Comparison of ENCODE assay signal across 8 cellular contexts in the genomic region with DNA sequence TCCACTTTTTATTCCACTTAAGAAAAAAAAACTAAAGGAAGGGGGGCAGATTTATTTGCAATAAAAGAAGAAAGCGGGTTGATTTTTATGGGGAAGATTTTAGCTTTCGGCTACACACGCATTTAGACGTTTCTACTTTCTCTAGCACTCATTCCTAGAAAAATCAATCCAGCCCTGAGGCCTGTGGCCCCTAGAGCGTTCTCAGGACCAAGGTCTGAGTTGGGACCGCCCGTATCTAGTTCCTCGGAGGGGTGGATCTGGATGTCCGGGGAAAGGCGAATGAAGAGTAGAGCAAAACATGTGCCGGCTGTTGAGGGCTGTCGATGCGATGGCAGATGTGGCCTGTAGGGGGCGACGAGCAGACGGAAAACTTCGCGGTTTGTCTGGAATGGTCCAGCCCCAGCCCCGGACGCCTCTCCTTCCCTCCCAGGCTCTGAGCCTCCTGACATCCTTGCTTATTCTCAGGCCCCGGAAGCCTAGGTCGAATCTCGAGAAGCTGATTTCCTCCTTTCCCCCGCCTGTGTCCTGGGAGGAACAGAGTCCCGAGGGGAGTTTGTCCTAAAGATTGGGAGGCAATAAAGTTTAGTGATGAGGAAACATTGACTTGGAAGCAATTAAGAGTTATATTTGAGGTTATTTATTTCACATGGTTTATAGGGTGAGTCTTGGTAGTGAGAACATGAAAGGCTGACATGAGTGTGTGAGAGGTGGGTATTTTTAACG. TPM values are rescaled to one million over a fixed set of nuclear protein-coding genes. Genes with fewer than 3 reads are reported as not detected.
DNase-seq lines count a peak whose midpoint lies in the region; ATAC-seq and TF ChIP-seq lines count a peak whose summit lies in the region.

No MANE protein-coding gene starts in this region.

- no peak overlapping the region for H3K9ac ChIP-seq in KMS-11

- DNase-seq in CMK (ENCODE audit: low read depth) (peak; percentile 21), SKM-1 (lab: John Stamatoyannopoulos, UW; ENCODE audit: unreplicated experiment) (peak; percentile 53), dermis microvascular lymphatic vessel endothelial cell (ENCODE audit: low read depth in 2 of 2) (peak; percentile 30 to 65), medulla oblongata (ENCODE audit: extremely low spot score) (peak; percentile 18)

- no peaks in the 10 kb centered on the region for H4K20me1 ChIP-seq in KMS-11 (ENCODE audit: insufficient read depth)

- no peak overlapping the region for H3K27ac ChIP-seq in KMS-11

- peaks cover 3% of the 10 kb centered on the region for H3K4me1 ChIP-seq in KMS-11 (ENCODE audit: low read depth, poor library complexity, severe bottlenecking)

- peak; percentile 89 for TF ChIP-seq CTCF in KMS-11 (conservative IDR thresholded peaks at IDR 0.05; ENCODE audit: low read depth, low read length)

- no peaks in the 10 kb centered on the region for H3K79me2 ChIP-seq in KMS-11 (ENCODE audit: insufficient read depth, low read depth)

- H3K36me3 ChIP-seq in KMS-11 (ENCODE audit: insufficient read depth), result no peaks in the 10 kb centered on the region

- H3K4me2 ChIP-seq in KMS-11, result peak overlapping the region; percentile 59; the same call in 1 of the 2 replicates

- peak overlapping the region; percentile 60 for H3K4me3 ChIP-seq in KMS-11 (IDR thresholded peaks at IDR 0.05; ENCODE audit: insufficient read depth, low read depth, low read length)

- peak; percentile 58 for ATAC-seq in GM18867 (IDR thresholded peaks at IDR 0.05; ENCODE audit: unreplicated experiment)
- ATAC-seq in HG03439 (IDR thresholded peaks at IDR 0.05; ENCODE audit: unreplicated experiment), result no peak
- no peak for ATAC-seq in GM19328 (IDR thresholded peaks at IDR 0.05; ENCODE audit: unreplicated experiment)

- peak overlapping the region; percentile 86 for H2AFZ ChIP-seq in KMS-11 (ENCODE audit: low read depth)

- H3K27me3 ChIP-seq in KMS-11 (ENCODE audit: insufficient read depth, low read depth), result no peaks in the 10 kb centered on the region

RNA-seq across cellular contexts. Expression of gene FOXD3, which starts 5.2 kb away (rescaled TPM):
- not detected in 2 replicates for total RNA-seq in dermis microvascular lymphatic vessel endothelial cell

RNA-seq across cellular contexts. Expression of gene ALG6, which starts 39.8 kb away (rescaled TPM):
- 14.2 and 14.9 TPM in 2 replicates for total RNA-seq in dermis microvascular lymphatic vessel endothelial cell
